11 cellular contexts compared by ENCODE assay signal in genomic region chr7:92639213-92639896, GRCh38. TPM values are rescaled to one million over a fixed set of nuclear protein-coding genes. Genes with fewer than 3 reads are reported as not detected.
DNase-seq lines count a peak whose midpoint lies in the region; ATAC-seq, FAIRE-seq and TF ChIP-seq lines count a peak whose summit lies in the region.
"Had no signal": no experiment of that assay in that cellular context is flagged by ENCODE, and none has a peak within 500 bp of the region (broad histone marks: within the 10 kb centered on the region; RNA-seq: fewer than 3 reads in every experiment).

No MANE protein-coding gene starts in this region.

- peaks cover 5 to 46% of the 10 kb centered on the region in 2 experiments; a peak in 4 of 5 replicates for H3K36me3 ChIP-seq in HepG2 (replicated peaks in 1 of 2; ENCODE audit: control insufficient read depth in 1 of 2, insufficient read depth in 2 of 2, low read length in 2 of 2)
- no peaks in the 10 kb centered on the region for H3K36me3 ChIP-seq in right lobe of liver
- no peaks in the 10 kb centered on the region for H3K36me3 ChIP-seq in astrocyte (ENCODE audit: insufficient read depth, low read length)

- H3K9ac ChIP-seq in HepG2 (ENCODE audit: insufficient read depth, low read depth, low read length) = no peak overlapping the region
- H3K9ac ChIP-seq in astrocyte (ENCODE audit: low read length) = no peak overlapping the region

- ATAC-seq in HepG2 (no peak), right lobe of liver (no peak), GM19023 (IDR thresholded peaks at IDR 0.05; ENCODE audit: unreplicated experiment) (no peak)
- ATAC-seq in stimulated activated naive CD8-positive, alpha-beta T cell treated with anti-CD3 and anti-CD28 coated beads, Interleukin-15, Interleukin-2, amounts not matched to agents 100 U/mL and 50 U/mL, for 24 hours = peak; percentile 30

- H3K27me3 Mint-ChIP-seq in astrocyte (ENCODE audit: low read depth, unreplicated experiment) = no peaks in the 10 kb centered on the region

- TF ChIP-seq CTCF in HepG2 (CRISPR knock-in tag; IDR thresholded peaks at IDR 0.05) = no peak
- TF ChIP-seq CTCF in right lobe of liver (IDR thresholded peaks at IDR 0.05) = no peak
- no peak for TF ChIP-seq CTCF in astrocyte (IDR thresholded peaks at IDR 0.05; ENCODE audit: insufficient read depth, low read depth, low read length)

- DNase-seq in HepG2 (ENCODE audit: low spot score) = no peak
- no peak for DNase-seq in right lobe of liver
- peak; percentile 98 for DNase-seq in RCC 7860 (ENCODE audit: low spot score)
- DNase-seq in astrocyte (ENCODE audit: low read depth) = no peak
- DNase-seq in stimulated activated naive CD8-positive, alpha-beta T cell treated with anti-CD3 and anti-CD28 coated beads, Interleukin-15, Interleukin-2, amounts not matched to agents 100 U/mL and 50 U/mL, for 24 hours = no peak
- no peak for DNase-seq in NCI-H1105 treated with DMSO at 0.1 percent for 48 hours (lab: John Stamatoyannopoulos, UW)
- no peak for DNase-seq in SIG-M5 treated with dmso at 0.1 percent for 504 hours (lab: John Stamatoyannopoulos, UW; ENCODE audit: unreplicated experiment)
- DNase-seq: NCI-H226, SW 1271 had no signal

- in situ Hi-C loops in HepG2 (cut with HindIII; ENCODE audit: extremely low pct_ligation_motif_present, low pct_unique_long_range_greater_than_20kb) = no loop called here

- peaks cover 35% of the 10 kb centered on the region for H3K4me1 Mint-ChIP-seq in astrocyte (ENCODE audit: low read depth, unreplicated experiment)

- no peaks in the 10 kb centered on the region for H3K9me3 Mint-ChIP-seq in astrocyte (ENCODE audit: unreplicated experiment)

- H3K27ac ChIP-seq in HepG2 (ENCODE audit: extremely low read length, insufficient read depth, low read length) (no peak overlapping the region), right lobe of liver (no peak overlapping the region), astrocyte (ENCODE audit: low read depth, low read length) (peak overlapping the region; percentile 13)
- H3K27ac ChIP-seq: C4-2B had no signal

- no peak for TF ChIP-seq POLR2A in HepG2 (IDR thresholded peaks at IDR 0.05; ENCODE audit: insufficient read depth in 1 of 2, low read depth in 2 of 2, low read length in 2 of 2)
- TF ChIP-seq POLR2A in right lobe of liver (IDR thresholded peaks at IDR 0.05) = no peak

- H3K27ac Mint-ChIP-seq in astrocyte (ENCODE audit: unreplicated experiment) = peak overlapping the region; percentile 8

- H3K4me1 ChIP-seq in HepG2 (ENCODE audit: insufficient read depth, low read length) = peaks cover 19% of the 10 kb centered on the region
- H3K4me1 ChIP-seq in right lobe of liver = peaks cover 0 to 20% (median 7%) of the 10 kb centered on the region in 4 donors
- peaks cover 39% of the 10 kb centered on the region for H3K4me1 ChIP-seq in astrocyte (ENCODE audit: insufficient read depth, low read length)

- H2AFZ ChIP-seq in HepG2 (ENCODE audit: low read length) (no peak overlapping the region), astrocyte (ENCODE audit: low read depth, low read length) (no peak overlapping the region)

- CTCF ChIA-PET in HepG2 (lab: Yijun Ruan, JAX; ENCODE audit: low intra/inter-chr PET ratio, low total read pairs) = no interaction called here

- BruUV-seq in HepG2 (replicated peaks; lab: Mats Ljungman, UMichigan) = no TSS peak

- peaks cover 3% of the 10 kb centered on the region for H3K36me3 Mint-ChIP-seq in astrocyte (ENCODE audit: low read depth, unreplicated experiment)

- H4K20me1 ChIP-seq in HepG2 (ENCODE audit: insufficient read depth, low read length) = peaks cover 3% of the 10 kb centered on the region; the same call in 1 of the 2 replicates
- no peaks in the 10 kb centered on the region for H4K20me1 ChIP-seq in astrocyte (ENCODE audit: insufficient read depth, low read length)

- H3K27me3 ChIP-seq in HepG2 (ENCODE audit: control insufficient read depth in 1 of 2, insufficient read depth in 2 of 2, low read length in 2 of 2) (no peaks in the 10 kb centered on the region), right lobe of liver (no peaks in the 10 kb centered on the region), astrocyte (ENCODE audit: insufficient read depth, low read length) (no peaks in the 10 kb centered on the region)

- intact Hi-C loops in HepG2 (cut with micrococcal nuclease; ENCODE audit: unreplicated experiment) (no loop called here), right lobe of liver (cut with DNase I) (no loop called here)

- H3K4me2 ChIP-seq in HepG2 (ENCODE audit: low read depth, low read length) (no peak overlapping the region), astrocyte (ENCODE audit: low read length) (no peak overlapping the region)

- no peak overlapping the region for H3K4me3 Mint-ChIP-seq in astrocyte (ENCODE audit: unreplicated experiment)

- H3K4me3 ChIP-seq in HepG2 (replicated peaks in 1 of 3; ENCODE audit: insufficient read depth in 1 of 3, low read depth in 2 of 3, low read length in 3 of 3) (no peak overlapping the region), right lobe of liver (no peak overlapping the region), astrocyte (ENCODE audit: insufficient read depth, low read depth, low read length) (no peak overlapping the region)

- TF ChIP-seq EP300 in HepG2 (IDR thresholded peaks at IDR 0.05; ENCODE audit: low read depth in 2 of 2, low read length in 2 of 2) (no peak), HepG2 (CRISPR knock-in tag; IDR thresholded peaks at IDR 0.05; ENCODE audit: borderline replicate concordance) (no peak)

- H3K79me2 ChIP-seq in HepG2 (ENCODE audit: insufficient read depth, low read length) (peaks cover 12% of the 10 kb centered on the region), astrocyte (ENCODE audit: insufficient read depth, low read length) (peaks cover 47% of the 10 kb centered on the region)

- no peak for FAIRE-seq in HepG2 (lab: Jason Lieb, UNC)
- peak; percentile 99 for FAIRE-seq in RCC 7860 (lab: Jason Lieb, UNC)
- no peak for FAIRE-seq in astrocyte (lab: Jason Lieb, UNC)

- 97% methylated on average over 9 of the region's 9 CpGs for WGBS in HepG2 (ENCODE audit: low lambda C conversion rate)
- WGBS in right lobe of liver (ENCODE audit: insufficient coverage, low coverage, low lambda C conversion rate, missing lambda C conversion rate) = 54% methylated on average over 9 of the region's 9 CpGs

- H3K9me3 ChIP-seq in HepG2 (ENCODE audit: low read length) (no peaks in the 10 kb centered on the region), right lobe of liver (no peaks in the 10 kb centered on the region), astrocyte (ENCODE audit: insufficient read depth, low read depth, low read length) (no peaks in the 10 kb centered on the region)

- POLR2A ChIA-PET in HepG2 (lab: Yijun Ruan, JAX) = no interaction called here

- TF ChIP-seq RAD21 in HepG2 (CRISPR knock-in tag; IDR thresholded peaks at IDR 0.05) = no peak

TF ChIP-seq in HepG2, 621 proteins besides CTCF, POLR2A, EP300 and RAD21:
- TF ChIP-seq U2AF2 (IDR thresholded peaks at IDR 0.05; ENCODE audit: low read depth, low read length) (no peak), RBM22 (optimal IDR thresholded peaks at IDR 0.05; ENCODE audit: low read length) (peak; percentile 11)
TF ChIP-seq in HepG2: peak in this region for 1.

RNA-seq across cellular contexts. Expression of gene FAM133B, which starts 49.2 kb away (rescaled TPM):
- total RNA-seq in HepG2 (2016; rRNA removed; fragmentation: Illumina TruSeq; extraction: Trizol) (56.3 and 65.5 TPM in 2 replicates), right lobe of liver (10 to 100 TPM in 3 of 6 experiments, 1 to 10 TPM in 3; 8.6 to 11.6 (median 9.7) TPM), astrocyte (20.4 and 26.1 TPM in 2 replicates)
- total RNA-seq in HepG2 (2016; cell fraction: cytosol; rRNA removed; fragmentation: Illumina TruSeq; extraction: Trizol; ENCODE audit: low read depth) = 13.3 and 17.4 TPM in 2 replicates
- total RNA-seq in HepG2 (2016; cell fraction: insoluble cytoplasmic fraction; rRNA removed; fragmentation: Illumina TruSeq; extraction: Trizol) = 55.3 and 69.7 TPM in 2 replicates
- total RNA-seq in HepG2 (2016; cell fraction: membrane; rRNA removed; fragmentation: Illumina TruSeq; extraction: Trizol) = 23.5 and 27.3 TPM in 2 replicates
- 62.3 and 63.2 TPM in 2 replicates for total RNA-seq in HepG2 (2016; cell fraction: nucleus; rRNA removed; fragmentation: Illumina TruSeq; extraction: Trizol)
- polyA plus RNA-seq in HepG2 (2011; rRNA removed) = 19.6 and 29.1 TPM in 2 replicates
- polyA plus RNA-seq in HepG2 (2011; cell fraction: cytosol; rRNA removed) = 8.9 and 12.8 TPM in 2 replicates
- polyA plus RNA-seq in HepG2 (2011; cell fraction: nucleus; rRNA removed) = 12.6 and 37.9 TPM in 2 replicates
- polyA plus RNA-seq in HepG2 (2012) = 26.6 and 33.0 TPM in 2 replicates
- 5.0 and 5.5 TPM in 2 replicates for polyA plus RNA-seq in HepG2 (2016; cell fraction: cytosol; fragmentation: Illumina TruSeq; extraction: Trizol; ENCODE audit: low read depth)
- 69.4 and 78.5 TPM in 2 replicates for polyA plus RNA-seq in HepG2 (2016; cell fraction: insoluble cytoplasmic fraction; fragmentation: Illumina TruSeq; extraction: Trizol; ENCODE audit: low read depth)
- 13.1 and 14.8 TPM in 2 replicates for polyA plus RNA-seq in HepG2 (2016; cell fraction: membrane; fragmentation: Illumina TruSeq; extraction: Trizol; ENCODE audit: low read depth)
- 69.9 and 72.0 TPM in 2 replicates for polyA plus RNA-seq in HepG2 (2016; cell fraction: nucleus; fragmentation: Illumina TruSeq; extraction: Trizol; ENCODE audit: insufficient read depth, low read depth)
- polyA minus RNA-seq in HepG2 (2011; rRNA and poly(A)+ RNA removed; ENCODE audit: low replicate concordance) = 11.4 and 17.2 TPM in 2 replicates
- polyA minus RNA-seq in HepG2 (2011; cell fraction: cytosol; rRNA and poly(A)+ RNA removed) = 6.9 and 11.3 TPM in 2 replicates
- 51.7 and 63.1 TPM in 2 replicates for polyA minus RNA-seq in HepG2 (2011; cell fraction: nucleus; rRNA and poly(A)+ RNA removed)
